ENCODE assay signal across 1 cellular context in the genomic region with DNA sequence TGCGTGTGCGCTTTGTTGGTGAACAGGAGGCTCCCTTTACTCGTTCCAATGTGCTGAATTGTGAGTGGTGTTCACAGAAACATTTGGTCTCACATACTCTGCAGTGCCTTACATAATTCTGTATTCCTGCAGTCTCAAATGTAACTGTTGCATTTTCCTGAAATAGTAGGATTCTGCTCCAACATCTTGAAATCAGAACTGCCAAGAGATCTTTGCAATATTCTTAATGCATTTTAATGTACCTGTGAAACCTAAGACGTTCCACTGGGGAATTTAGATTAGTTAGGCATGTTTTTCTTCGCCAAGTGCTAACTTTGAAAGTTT.
TF ChIP-seq lines count a peak whose summit lies in the region.

No MANE protein-coding gene starts in this region.

TF ChIP-seq in WTC11, 78 proteins besides CTCF, POLR2A, EP300 and RAD21 (continued from another document):
- TF ChIP-seq, protein P1, sequence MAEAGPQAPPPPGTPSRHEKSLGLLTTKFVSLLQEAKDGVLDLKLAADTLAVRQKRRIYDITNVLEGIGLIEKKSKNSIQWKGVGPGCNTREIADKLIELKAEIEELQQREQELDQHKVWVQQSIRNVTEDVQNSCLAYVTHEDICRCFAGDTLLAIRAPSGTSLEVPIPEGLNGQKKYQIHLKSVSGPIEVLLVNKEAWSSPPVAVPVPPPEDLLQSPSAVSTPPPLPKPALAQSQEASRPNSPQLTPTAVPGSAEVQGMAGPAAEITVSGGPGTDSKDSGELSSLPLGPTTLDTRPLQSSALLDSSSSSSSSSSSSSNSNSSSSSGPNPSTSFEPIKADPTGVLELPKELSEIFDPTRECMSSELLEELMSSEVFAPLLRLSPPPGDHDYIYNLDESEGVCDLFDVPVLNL (CRISPR knock-in tag; IDR thresholded peaks at IDR 0.05; ENCODE audit: borderline replicate concordance, low read depth): no peak
- TF ChIP-seq SMAD4 (CRISPR knock-in tag; IDR thresholded peaks at IDR 0.05) (no peak), TP53 (CRISPR knock-in tag; IDR thresholded peaks at IDR 0.05) (no peak), ZNF263 (CRISPR knock-in tag; IDR thresholded peaks at IDR 0.05; ENCODE audit: low read depth) (no peak), JUN (CRISPR knock-in tag; IDR thresholded peaks at IDR 0.05) (no peak), FOXJ3 (CRISPR knock-in tag; IDR thresholded peaks at IDR 0.05; ENCODE audit: borderline replicate concordance) (no peak)
- TF ChIP-seq, protein P2, sequence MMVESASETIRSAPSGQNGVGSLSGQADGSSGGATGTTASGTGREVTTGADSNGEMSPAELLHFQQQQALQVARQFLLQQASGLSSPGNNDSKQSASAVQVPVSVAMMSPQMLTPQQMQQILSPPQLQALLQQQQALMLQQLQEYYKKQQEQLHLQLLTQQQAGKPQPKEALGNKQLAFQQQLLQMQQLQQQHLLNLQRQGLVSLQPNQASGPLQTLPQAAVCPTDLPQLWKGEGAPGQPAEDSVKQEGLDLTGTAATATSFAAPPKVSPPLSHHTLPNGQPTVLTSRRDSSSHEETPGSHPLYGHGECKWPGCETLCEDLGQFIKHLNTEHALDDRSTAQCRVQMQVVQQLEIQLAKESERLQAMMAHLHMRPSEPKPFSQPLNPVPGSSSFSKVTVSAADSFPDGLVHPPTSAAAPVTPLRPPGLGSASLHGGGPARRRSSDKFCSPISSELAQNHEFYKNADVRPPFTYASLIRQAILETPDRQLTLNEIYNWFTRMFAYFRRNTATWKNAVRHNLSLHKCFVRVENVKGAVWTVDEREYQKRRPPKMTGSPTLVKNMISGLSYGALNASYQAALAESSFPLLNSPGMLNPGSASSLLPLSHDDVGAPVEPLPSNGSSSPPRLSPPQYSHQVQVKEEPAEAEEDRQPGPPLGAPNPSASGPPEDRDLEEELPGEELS (CRISPR knock-in tag; IDR thresholded peaks at IDR 0.05): no peak
